Comparison of ENCODE assay signal across 24 cellular contexts in genomic region chr3:132198601-132199000, GRCh38.
"Had no signal": no experiment of that assay in that cellular context is flagged by ENCODE, and none has a peak within 500 bp of the region (broad histone marks: within the 10 kb centered on the region; RNA-seq: fewer than 3 reads in every experiment).

No MANE protein-coding gene starts in this region.

- ATAC-seq: effector memory CD8-positive, alpha-beta T cell; gastroesophageal sphincter; heart left ventricle; left cardiac atrium; left ventricle myocardium superior; mucosa of descending colon; right lobe of liver; stimulated activated effector memory CD8-positive, alpha-beta T cell treated with anti-CD3 and anti-CD28 coated beads, Interleukin-12 subunit alpha, Interleukin-12 subunit beta, amount 100 ng/mL, for 72 hours had no signal

- H3K36me3 ChIP-seq: esophagus squamous epithelium, gastroesophageal sphincter, heart left ventricle, lower lobe of right lung, right lobe of liver, thoracic aorta, tibial nerve, upper lobe of right lung, uterus had no signal

- H3K4me1 ChIP-seq: gastroesophageal sphincter, heart left ventricle, lower lobe of right lung, parathyroid adenoma, right lobe of liver, tibial nerve, upper lobe of right lung, uterus had no signal

- DNase-seq: cerebellar nuclear complex; cortex of kidney; effector memory CD8-positive, alpha-beta T cell; erythroblast; esophagus squamous epithelium; heart left ventricle; left cardiac atrium; left ventricle myocardium superior; lower lobe of right lung; mucosa of descending colon; naive B cell; right lobe of liver; stimulated activated CD4-positive, alpha-beta T cell treated with anti-CD3 and anti-CD28 coated beads, Interleukin-2, amount 100 ng/mL, for 24 hours; stimulated activated CD4-positive, alpha-beta T cell treated with anti-CD3 and anti-CD28 coated beads, Interleukin-4, amount 100 ng/mL, for 24 hours; stimulated activated naive CD8-positive, alpha-beta T cell treated with anti-CD3 and anti-CD28 coated beads, Interleukin-15, Interleukin-2, amounts not matched to agents 100 U/mL and 50 U/mL, for 24 hours; substantia nigra; upper lobe of right lung; uterus had no signal

- H2AFZ ChIP-seq: hepatocyte, parathyroid adenoma had no signal

- H3K27me3 ChIP-seq: esophagus squamous epithelium, heart left ventricle, hepatocyte, right lobe of liver, tibial nerve, upper lobe of right lung, uterus had no signal

- H3K9me3 ChIP-seq: esophagus squamous epithelium, gastroesophageal sphincter, heart left ventricle, lower lobe of right lung, mucosa of descending colon, right lobe of liver, thoracic aorta, tibial nerve, upper lobe of right lung, uterus had no signal

- H3K9ac ChIP-seq: parathyroid adenoma had no signal

- H3K79me2 ChIP-seq: hepatocyte, parathyroid adenoma had no signal

- H3K4me3 ChIP-seq: esophagus squamous epithelium, gastroesophageal sphincter, heart left ventricle, hepatocyte, lower lobe of right lung, mucosa of descending colon, right lobe of liver, thoracic aorta, tibial nerve, upper lobe of right lung, uterus had no signal

- H3K27ac ChIP-seq: esophagus squamous epithelium, gastroesophageal sphincter, heart left ventricle, hepatocyte, lower lobe of right lung, parathyroid adenoma, right lobe of liver, thoracic aorta, tibial nerve, upper lobe of right lung, uterus had no signal

- H3K4me2 ChIP-seq: hepatocyte had no signal
